11 cellular contexts compared by ENCODE assay signal in genomic region chr1:100360790-100361232, GRCh38. TPM values are rescaled to one million over a fixed set of nuclear protein-coding genes. Genes with fewer than 3 reads are reported as not detected.
DNase-seq lines count a peak whose midpoint lies in the region; FAIRE-seq and TF ChIP-seq lines count a peak whose summit lies in the region.
"Had no signal": no experiment of that assay in that cellular context is flagged by ENCODE, and none has a peak within 500 bp of the region (broad histone marks: within the 10 kb centered on the region; RNA-seq: fewer than 3 reads in every experiment).

No MANE protein-coding gene starts in this region.

- H3K79me1 ChIP-seq in neuronal stem cell (ENCODE audit: low read depth, low read length) = peaks cover 2% of the 10 kb centered on the region

- no peak overlapping the region for H2BK120ac ChIP-seq in neuronal stem cell (ENCODE audit: low read depth, low read length)

- H2BK12ac ChIP-seq in neuronal stem cell (ENCODE audit: low read length) = no peak overlapping the region

- WGBS in esophagus muscularis mucosa = 28% methylated on average over 2 of the region's 2 CpGs
- WGBS in neuronal stem cell (ENCODE audit: extremely low coverage in 2 of 2, insufficient read length in 2 of 2, insufficient replicate concordance in 1 of 2), 2 donors = no CpG with 5 or more reads among the region's 2 CpGs

- H2BK15ac ChIP-seq in neuronal stem cell (ENCODE audit: low read length) = no peak overlapping the region

- H3K4me2 ChIP-seq in neuronal stem cell (ENCODE audit: insufficient read depth, low read length, poor library complexity, severe bottlenecking) = no peak overlapping the region

- H4K8ac ChIP-seq in neuronal stem cell (ENCODE audit: low read depth, low read length) = no peak overlapping the region

- no peak for TF ChIP-seq CTCF in esophagus muscularis mucosa (IDR thresholded peaks at IDR 0.05)

- no peak for TF ChIP-seq EP300 in esophagus muscularis mucosa (IDR thresholded peaks at IDR 0.05)

- no peak overlapping the region for H3K18ac ChIP-seq in neuronal stem cell (ENCODE audit: low read length)

- H3K4ac ChIP-seq in neuronal stem cell (ENCODE audit: low read length) = no peak overlapping the region

- peak; percentile 77 for DNase-seq in DMS 273 (lab: John Stamatoyannopoulos, UW; ENCODE audit: unreplicated experiment)
- DNase-seq in NCI-H1092 treated with DMSO at 0.1 percent for 48 hours (lab: John Stamatoyannopoulos, UW) = peak; percentile 10
- no peak for DNase-seq in esophagus muscularis mucosa (ENCODE audit: extremely low spot score)
- DNase-seq in neuronal stem cell (ENCODE audit: low spot score) = no peak
- no peak for DNase-seq in RPMI8226
- no peak for DNase-seq in RCC 7860 (ENCODE audit: low spot score)
- no peak for DNase-seq in SKM-1 (lab: John Stamatoyannopoulos, UW; ENCODE audit: unreplicated experiment)
- no peak for DNase-seq in dedifferentiated amniotic fluid mesenchymal stem cell (ENCODE audit: extremely low spot score)
- DNase-seq: NCI-H1417 treated with DMSO at 0.1 percent for 48 hours, right lobe of liver had no signal

- H3K27me3 ChIP-seq in esophagus muscularis mucosa (no peaks in the 10 kb centered on the region), neuronal stem cell (ENCODE audit: control insufficient read depth in 3 of 3, insufficient read depth in 3 of 3, low read depth in 1 of 3, low read length in 3 of 3) (no peaks in the 10 kb centered on the region)
- H3K27me3 ChIP-seq: right lobe of liver had no signal

- H3K23ac ChIP-seq in neuronal stem cell (ENCODE audit: low read depth, low read length, poor library complexity) = no peak overlapping the region

- intact Hi-C loops in esophagus muscularis mucosa (cut with DNase I) = no loop called here

- H4K91ac ChIP-seq in neuronal stem cell (ENCODE audit: low read depth, low read length, poor library complexity) = no peak overlapping the region

- H3K27ac ChIP-seq in esophagus muscularis mucosa (replicated peaks in 1 of 4) = peak overlapping the region; percentile 1 to 57 (median 42)
- peak overlapping the region; percentile 60 for H3K27ac ChIP-seq in neuronal stem cell (replicated peaks; ENCODE audit: low read length)
- H3K27ac ChIP-seq: epithelial cell of prostate, right lobe of liver had no signal

- FAIRE-seq in RCC 7860 (lab: Jason Lieb, UNC) = no peak

- H3K9ac ChIP-seq in neuronal stem cell (ENCODE audit: low read depth, low read length, poor library complexity) = no peak overlapping the region

- TF ChIP-seq POLR2A in esophagus muscularis mucosa (IDR thresholded peaks at IDR 0.05; ENCODE audit: low read depth) = no peak

- H2BK5ac ChIP-seq in neuronal stem cell (ENCODE audit: low read length) = no peak overlapping the region

- peaks cover 42 to 62% (median 55%) of the 10 kb centered on the region in 4 donors for H3K4me1 ChIP-seq in esophagus muscularis mucosa
- peaks cover 17 to 20% of the 10 kb centered on the region in 2 donors for H3K4me1 ChIP-seq in neuronal stem cell (ENCODE audit: control insufficient read depth in 2 of 2, insufficient read depth in 1 of 2, low read depth in 1 of 2, low read length in 2 of 2)
- H3K4me1 ChIP-seq: right lobe of liver had no signal

- H2AFZ ChIP-seq in neuronal stem cell (ENCODE audit: low read length) = no peak overlapping the region

- H3K36me3 ChIP-seq in esophagus muscularis mucosa = peaks cover 0 to 5% (median 0%) of the 10 kb centered on the region in 4 donors
- peaks cover 5 to 37% of the 10 kb centered on the region in 2 donors for H3K36me3 ChIP-seq in neuronal stem cell (replicated peaks in 1 of 2; ENCODE audit: control insufficient read depth in 2 of 2, insufficient read depth in 2 of 2, low read length in 2 of 2)
- H3K36me3 ChIP-seq: right lobe of liver had no signal

- H3K4me3 ChIP-seq in esophagus muscularis mucosa (no peak overlapping the region), neuronal stem cell (ENCODE audit: low read length in 2 of 2) (no peak overlapping the region)
- H3K4me3 ChIP-seq: right lobe of liver had no signal

- H2AK5ac ChIP-seq in neuronal stem cell (ENCODE audit: low read depth, low read length) = no peak overlapping the region

- H3K9me3 ChIP-seq in esophagus muscularis mucosa (no peaks in the 10 kb centered on the region), neuronal stem cell (replicated peaks in 1 of 2; ENCODE audit: control insufficient read depth in 2 of 2, insufficient read depth in 1 of 2, low read depth in 1 of 2, low read length in 2 of 2) (no peaks in the 10 kb centered on the region)
- H3K9me3 ChIP-seq: right lobe of liver had no signal

- no peak overlapping the region for H3K14ac ChIP-seq in neuronal stem cell (ENCODE audit: low read length)

RNA-seq across cellular contexts. Expression of gene CDC14A, which starts 8.5 kb away (rescaled TPM):
- 10 to 100 TPM in 1 of 4 donors, 1 to 10 TPM in 3; 6.6 to 12.2 (median 7.4) TPM for total RNA-seq in esophagus muscularis mucosa
- 12.9 TPM for polyA plus RNA-seq in neuronal stem cell (2013, experiment 1 of 2)
- 12.9 TPM for polyA plus RNA-seq in neuronal stem cell (2013, experiment 2 of 2)

Comparison
In these comparisons a context has a peak if more than half of its experiments do, and no peak if none do; other contexts are left out.
1. DNase-seq: peak in DMS 273 (single experiment) and NCI-H1092 treated with DMSO at 0.1 percent for 48 hours (single experiment); none in esophagus muscularis mucosa (single experiment), neuronal stem cell (single experiment), RPMI8226 (single experiment), RCC 7860 (single experiment), SKM-1 (single experiment) and dedifferentiated amniotic fluid mesenchymal stem cell (single experiment).